31 cellular contexts compared by ENCODE assay signal in the genomic region with DNA sequence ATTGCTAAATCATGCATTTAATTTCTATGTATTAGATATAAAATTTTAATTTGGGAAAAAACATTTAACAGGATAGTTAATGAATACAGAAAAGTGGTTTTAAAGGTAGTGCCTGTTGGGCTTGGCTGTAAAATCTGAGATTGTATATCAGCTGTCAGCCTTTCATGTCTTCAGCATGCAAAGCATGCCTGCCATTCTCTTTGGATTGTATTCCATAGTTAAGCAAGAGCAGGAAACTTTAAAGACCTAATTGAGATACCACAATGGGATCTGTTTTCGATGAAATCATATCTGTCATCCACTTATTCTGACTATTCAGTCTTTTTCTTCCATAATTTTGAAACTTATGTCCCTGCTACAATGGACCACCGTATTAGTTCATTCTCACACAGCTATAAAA.
"Had no signal": no experiment of that assay in that cellular context is flagged by ENCODE, and none has a peak within 500 bp of the region (broad histone marks: within the 10 kb centered on the region; RNA-seq: fewer than 3 reads in every experiment).

No MANE protein-coding gene starts in this region.

- H3K27me3 Mint-ChIP-seq: stimulated activated memory B cell treated with anti-CD40 and anti-IgM and Interleukin-4, amounts not matched to agents 10 μg/mL and 1 μg/mL and 100 μg/mL, for 72 hours; type B pancreatic cell had no signal

- H3K36me3 Mint-ChIP-seq: naive thymus-derived CD4-positive, alpha-beta T cell; natural killer cell; stimulated activated memory B cell treated with anti-CD40 and anti-IgM and Interleukin-4, amounts not matched to agents 10 μg/mL and 1 μg/mL and 100 μg/mL, for 72 hours; type B pancreatic cell had no signal

- DNase-seq: naive thymus-derived CD4-positive, alpha-beta T cell; natural killer cell; nephron progenitor cell; nucleus accumbens; pancreas; right cardiac atrium; right lobe of liver; sigmoid colon; spleen; stimulated activated CD4-positive, alpha-beta T cell treated with anti-CD3 and anti-CD28 coated beads, Interleukin-12 subunit alpha, Interleukin-12 subunit beta, amount 100 ng/mL, for 4 hours; stimulated activated CD4-positive, alpha-beta T cell treated with anti-CD3 and anti-CD28 coated beads, Interleukin-1b, Interleukin-23, amount 100 ng/mL, for 48 hours; stimulated activated CD4-positive, alpha-beta T cell treated with anti-CD3 and anti-CD28 coated beads, Interleukin-4, amount 100 ng/mL, for 1 hour; stimulated activated CD4-positive, alpha-beta T cell treated with anti-CD3 and anti-CD28 coated beads, Interleukin-4, amount 100 ng/mL, for 4 hours; stimulated activated CD8-positive, alpha-beta memory T cell treated with anti-CD3 and anti-CD28 coated beads, Interleukin-4, amount 100 ng/mL, for 48 hours; stimulated activated naive CD4-positive, alpha-beta T cell; stimulated activated naive CD8-positive, alpha-beta T cell treated with anti-CD3 and anti-CD28 coated beads, Interleukin-15, amount 100 ng/mL, for 72 hours; stimulated activated naive CD8-positive, alpha-beta T cell treated with anti-CD3 and anti-CD28 coated beads, Interleukin-15, Interleukin-2, amounts not matched to agents 100 U/mL and 50 U/mL, for 24 hours; substantia nigra; testis; tibial artery; transverse colon; upper lobe of right lung; uterus had no signal

- H3K9me3 ChIP-seq: neutrophil, pancreas, prostate gland, right lobe of liver, sigmoid colon, spleen, suprapubic skin, testis, tibial artery, transverse colon, upper lobe of right lung, uterus had no signal

- H3K27ac Mint-ChIP-seq: naive thymus-derived CD4-positive, alpha-beta T cell; natural killer cell; nephron progenitor cell; stimulated activated memory B cell treated with anti-CD40 and anti-IgM and Interleukin-4, amounts not matched to agents 10 μg/mL and 1 μg/mL and 100 μg/mL, for 72 hours; type B pancreatic cell had no signal

- H3K4me1 ChIP-seq: pancreas, prostate gland, right lobe of liver, sigmoid colon, suprapubic skin, testis, tibial artery, transverse colon, upper lobe of right lung, uterus had no signal

- H3K4me3 Mint-ChIP-seq: naive thymus-derived CD4-positive, alpha-beta T cell; natural killer cell; nephron progenitor cell; neural crest cell; stimulated activated memory B cell treated with anti-CD40 and anti-IgM and Interleukin-4, amounts not matched to agents 10 μg/mL and 1 μg/mL and 100 μg/mL, for 72 hours; stimulated activated naive CD8-positive, alpha-beta T cell treated with anti-CD3 and anti-CD28 coated beads, Interleukin-15, amount 100 ng/mL, for 72 hours; type B pancreatic cell had no signal

- H3K27me3 ChIP-seq: neutrophil, pancreas, right lobe of liver, sigmoid colon, spleen, suprapubic skin, testis, tibial artery, transverse colon, upper lobe of right lung, uterus had no signal

- H3K36me3 ChIP-seq: neutrophil, pancreas, prostate gland, right lobe of liver, sigmoid colon, spleen, suprapubic skin, tibial artery, transverse colon, upper lobe of right lung, uterus had no signal

- H3K4me3 ChIP-seq: pancreas, prostate gland, right lobe of liver, sigmoid colon, skin epidermis, smooth muscle cell, spleen, suprapubic skin, testis, tibial artery, transverse colon, upper lobe of right lung, uterus had no signal

- ATAC-seq: naive thymus-derived CD4-positive, alpha-beta T cell; natural killer cell; pancreas; right cardiac atrium; right lobe of liver; stimulated activated memory B cell treated with anti-CD40 and anti-IgM and Interleukin-4, amounts not matched to agents 10 μg/mL and 1 μg/mL and 100 μg/mL, for 72 hours; stimulated activated naive CD8-positive, alpha-beta T cell treated with anti-CD3 and anti-CD28 coated beads, Interleukin-15, amount 100 ng/mL, for 72 hours; stimulated activated naive CD8-positive, alpha-beta T cell treated with anti-CD3 and anti-CD28 coated beads, Interleukin-15, Interleukin-2, amounts not matched to agents 100 U/mL and 50 U/mL, for 24 hours; upper lobe of right lung had no signal

- H3K4me2 ChIP-seq: smooth muscle cell had no signal

- H3K4me1 Mint-ChIP-seq: naive thymus-derived CD4-positive, alpha-beta T cell; natural killer cell; nephron progenitor cell; neural crest cell; stimulated activated memory B cell treated with anti-CD40 and anti-IgM and Interleukin-4, amounts not matched to agents 10 μg/mL and 1 μg/mL and 100 μg/mL, for 72 hours; stimulated activated naive CD8-positive, alpha-beta T cell treated with anti-CD3 and anti-CD28 coated beads, Interleukin-15, amount 100 ng/mL, for 72 hours had no signal

- H3K9me3 Mint-ChIP-seq: nephron progenitor cell; neural crest cell; stimulated activated memory B cell treated with anti-CD40 and anti-IgM and Interleukin-4, amounts not matched to agents 10 μg/mL and 1 μg/mL and 100 μg/mL, for 72 hours; stimulated activated naive CD8-positive, alpha-beta T cell treated with anti-CD3 and anti-CD28 coated beads, Interleukin-15, amount 100 ng/mL, for 72 hours; type B pancreatic cell had no signal

- H3K27ac ChIP-seq: neutrophil, pancreas, prostate gland, right lobe of liver, sigmoid colon, skin epidermis, spleen, suprapubic skin, testis, tibial artery, transverse colon, upper lobe of right lung, uterus had no signal
